Comparison of ENCODE assay signal across 25 cellular contexts in genomic region chr22:46663001-46663400, GRCh38.
"Had no signal": no experiment of that assay in that cellular context is flagged by ENCODE, and none has a peak within 500 bp of the region (broad histone marks: within the 10 kb centered on the region; RNA-seq: fewer than 3 reads in every experiment).

No MANE protein-coding gene starts in this region.

- ATAC-seq: effector memory CD8-positive, alpha-beta T cell; gastrocnemius medialis; left lobe of liver; mucosa of descending colon; natural killer cell treated with Interleukin-12 subunit alpha and Interleukin-12 subunit beta and Interleukin-15 and Interleukin-18, amount 100 ng/mL, for 72 hours; sciatic nerve; stimulated activated memory B cell treated with anti-CD40 and anti-IgM and Interleukin-4, amounts not matched to agents 10 μg/mL and 1 μg/mL and 100 μg/mL, for 72 hours; stimulated activated naive CD8-positive, alpha-beta T cell treated with anti-CD3 and anti-CD28 coated beads, Interleukin-15, Interleukin-2, amounts not matched to agents 100 U/mL and 50 U/mL, for 24 hours had no signal

- H3K9me3 ChIP-seq: gastrocnemius medialis, mucosa of descending colon, testis, tibial artery had no signal

- H3K9ac ChIP-seq: parathyroid adenoma had no signal

- H3K4me3 Mint-ChIP-seq: effector memory CD8-positive, alpha-beta T cell; memory B cell; mesothelial cell of epicardium; naive B cell; natural killer cell treated with Interleukin-12 subunit alpha and Interleukin-12 subunit beta and Interleukin-15 and Interleukin-18, amount 100 ng/mL, for 72 hours; neural crest cell; stimulated activated memory B cell treated with anti-CD40 and anti-IgM and Interleukin-4, amounts not matched to agents 10 μg/mL and 1 μg/mL and 100 μg/mL, for 72 hours; type B pancreatic cell had no signal

- H3K4me1 Mint-ChIP-seq: neural crest cell had no signal

- H2AFZ ChIP-seq: parathyroid adenoma had no signal

- H3K27ac Mint-ChIP-seq: memory B cell; mesothelial cell of epicardium; natural killer cell treated with Interleukin-12 subunit alpha and Interleukin-12 subunit beta and Interleukin-15 and Interleukin-18, amount 100 ng/mL, for 72 hours; stimulated activated memory B cell treated with anti-CD40 and anti-IgM and Interleukin-4, amounts not matched to agents 10 μg/mL and 1 μg/mL and 100 μg/mL, for 72 hours; type B pancreatic cell had no signal

- H3K4me2 ChIP-seq: smooth muscle cell had no signal

- H3K9me3 Mint-ChIP-seq: effector memory CD8-positive, alpha-beta T cell; memory B cell; mesothelial cell of epicardium; naive B cell; natural killer cell treated with Interleukin-12 subunit alpha and Interleukin-12 subunit beta and Interleukin-15 and Interleukin-18, amount 100 ng/mL, for 72 hours; neural crest cell; stimulated activated memory B cell treated with anti-CD40 and anti-IgM and Interleukin-4, amounts not matched to agents 10 μg/mL and 1 μg/mL and 100 μg/mL, for 72 hours; type B pancreatic cell had no signal

- H3K27me3 Mint-ChIP-seq: effector memory CD8-positive, alpha-beta T cell; memory B cell; naive B cell; natural killer cell treated with Interleukin-12 subunit alpha and Interleukin-12 subunit beta and Interleukin-15 and Interleukin-18, amount 100 ng/mL, for 72 hours; progenitor cell of endocrine pancreas; stimulated activated memory B cell treated with anti-CD40 and anti-IgM and Interleukin-4, amounts not matched to agents 10 μg/mL and 1 μg/mL and 100 μg/mL, for 72 hours; type B pancreatic cell had no signal

- H3K79me2 ChIP-seq: parathyroid adenoma had no signal

- H3K4me1 ChIP-seq: testis had no signal

- H3K4me3 ChIP-seq: gastrocnemius medialis, lung, mucosa of descending colon, smooth muscle cell, testis, tibial artery had no signal

- H3K27me3 ChIP-seq: gastrocnemius medialis, testis, tibial artery had no signal

- H3K36me3 Mint-ChIP-seq: mesothelial cell of epicardium; natural killer cell treated with Interleukin-12 subunit alpha and Interleukin-12 subunit beta and Interleukin-15 and Interleukin-18, amount 100 ng/mL, for 72 hours; type B pancreatic cell had no signal

- DNase-seq: cortex of kidney; effector memory CD8-positive, alpha-beta T cell; gastrocnemius medialis; head of caudate nucleus; mucosa of descending colon; naive B cell; stimulated activated CD4-positive, alpha-beta T cell treated with anti-CD3 and anti-CD28 coated beads, Interleukin-12 subunit alpha, Interleukin-12 subunit beta, amount 100 ng/mL, for 4 hours; stimulated activated CD4-positive, alpha-beta T cell treated with anti-CD3 and anti-CD28 coated beads, Interleukin-1b, Interleukin-23, amount 100 ng/mL, for 48 hours; stimulated activated CD4-positive, alpha-beta T cell treated with anti-CD3 and anti-CD28 coated beads, Interleukin-4, amount 100 ng/mL, for 4 hours; stimulated activated naive CD8-positive, alpha-beta T cell treated with anti-CD3 and anti-CD28 coated beads, Interleukin-15, Interleukin-2, amounts not matched to agents 100 U/mL and 50 U/mL, for 24 hours; substantia nigra; testis; tibial artery had no signal

- H3K27ac ChIP-seq: gastrocnemius medialis, parathyroid adenoma, testis, tibial artery had no signal
